In the genomic region with DNA sequence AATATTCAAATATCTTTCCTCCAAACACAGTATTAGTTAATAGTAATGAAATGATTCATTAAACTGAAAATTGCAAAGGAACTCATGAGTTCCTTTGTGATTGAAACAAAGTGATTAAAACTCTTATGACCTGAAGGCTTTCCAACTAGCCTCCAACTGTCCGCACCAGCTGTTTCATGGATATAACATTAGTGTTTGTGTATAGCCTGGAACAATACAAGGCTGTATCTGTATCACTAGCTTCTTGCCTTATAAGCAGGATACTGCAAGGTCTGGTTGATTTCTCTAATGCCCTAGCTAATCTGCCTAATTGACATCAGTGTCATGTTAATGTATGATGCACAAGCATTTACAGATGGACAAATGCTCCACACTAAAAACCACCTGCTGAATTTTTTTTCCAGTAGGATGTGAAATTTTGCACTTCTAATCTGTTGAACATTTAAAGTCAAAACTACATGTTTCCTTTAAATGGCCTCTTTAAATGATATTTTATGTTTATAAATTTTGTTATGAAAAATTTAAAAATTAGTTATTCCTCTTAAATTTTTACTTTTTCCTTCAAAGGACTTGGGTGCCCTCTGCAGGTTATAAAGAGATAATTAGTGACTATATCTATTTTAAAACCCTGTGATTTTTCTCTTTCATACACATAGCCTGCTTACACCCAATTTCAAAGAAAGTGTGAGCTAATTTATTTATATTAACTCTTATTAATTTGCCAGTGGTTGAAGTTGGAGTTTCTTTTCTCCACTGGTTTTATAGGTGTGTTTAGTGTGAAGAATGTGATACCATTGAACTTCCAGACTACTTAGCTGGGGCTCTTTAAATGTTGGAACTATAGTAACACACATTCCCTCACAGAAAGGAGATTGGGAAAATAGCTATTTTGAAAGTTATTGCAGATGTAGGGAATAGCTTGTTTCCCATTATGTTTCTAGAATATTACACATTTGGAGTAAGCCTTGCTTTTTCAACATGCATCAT, we compare ENCODE assay signal across 11 cellular contexts. TPM values are rescaled to one million over a fixed set of nuclear protein-coding genes. Genes with fewer than 3 reads are reported as not detected.
DNase-seq lines count a peak whose midpoint lies in the region; ATAC-seq, FAIRE-seq and TF ChIP-seq lines count a peak whose summit lies in the region.
"Had no signal": no experiment of that assay in that cellular context is flagged by ENCODE, and none has a peak within 500 bp of the region (broad histone marks: within the 10 kb centered on the region; RNA-seq: fewer than 3 reads in every experiment).

No MANE protein-coding gene starts in this region.

- TF ChIP-seq EP300 in HepG2 (IDR thresholded peaks at IDR 0.05; ENCODE audit: low read depth in 2 of 2, low read length in 2 of 2) (no peak), HepG2 (CRISPR knock-in tag; IDR thresholded peaks at IDR 0.05; ENCODE audit: borderline replicate concordance) (no peak)

- H2AFZ ChIP-seq in astrocyte (ENCODE audit: low read depth, low read length) (no peak overlapping the region), HepG2 (ENCODE audit: low read length) (no peak overlapping the region)

- no peak for DNase-seq in CD4-positive, alpha-beta T cell
- DNase-seq in astrocyte (ENCODE audit: low read depth) (peak; percentile 3), HepG2 (ENCODE audit: low spot score) (no peak), 8988T (no peak), CD1c-positive myeloid dendritic cell (ENCODE audit: extremely low spot score) (no peak)
- DNase-seq: sigmoid colon, stomach had no signal

- intact Hi-C loops in CD4-positive, alpha-beta T cell (cut with DNase I, micrococcal nuclease), result loop anchor here in 1 of 2 experiments (5.0 kb wide), 1 partner anchor 87 kb away; no protein-coding TSS in a partner anchor
- intact Hi-C loops in HepG2 (cut with micrococcal nuclease; ENCODE audit: unreplicated experiment), result loop anchor here (1.0 to 10.0 kb wide), 3 partner anchors 89 to 629 kb away; no protein-coding TSS in a partner anchor

- TF ChIP-seq POLR2A in HepG2 (IDR thresholded peaks at IDR 0.05; ENCODE audit: insufficient read depth in 1 of 2, low read depth in 2 of 2, low read length in 2 of 2), result no peak

- no peak overlapping the region for H3K27ac Mint-ChIP-seq in CD4-positive, alpha-beta T cell
- H3K27ac Mint-ChIP-seq in astrocyte (ENCODE audit: unreplicated experiment), result no peak overlapping the region

- no peaks in the 10 kb centered on the region for H3K27me3 ChIP-seq in CD4-positive, alpha-beta T cell (ENCODE audit: control insufficient read depth, insufficient read depth, low read length)
- H3K27me3 ChIP-seq in astrocyte (ENCODE audit: insufficient read depth, low read length), result no peaks in the 10 kb centered on the region
- no peaks in the 10 kb centered on the region for H3K27me3 ChIP-seq in HepG2 (ENCODE audit: control insufficient read depth in 1 of 2, insufficient read depth in 2 of 2, low read length in 2 of 2)
- H3K27me3 ChIP-seq: sigmoid colon, stomach had no signal

- H3K9ac ChIP-seq in astrocyte (ENCODE audit: low read length) (no peak overlapping the region), HepG2 (ENCODE audit: insufficient read depth, low read depth, low read length) (no peak overlapping the region)

- H3K36me3 ChIP-seq in astrocyte (ENCODE audit: insufficient read depth, low read length) (no peaks in the 10 kb centered on the region), HepG2 (replicated peaks in 1 of 2; ENCODE audit: control insufficient read depth in 1 of 2, insufficient read depth in 2 of 2, low read length in 2 of 2) (peaks cover under 1 to 2% of the 10 kb centered on the region in 2 experiments; a peak in 1 of 5 replicates)

- no peak for ATAC-seq in CD4-positive, alpha-beta T cell (ENCODE audit: poor library complexity)
- ATAC-seq in HepG2 (no peak), GM19455 (IDR thresholded peaks at IDR 0.05; ENCODE audit: unreplicated experiment) (no peak), HG02623 (IDR thresholded peaks at IDR 0.05; ENCODE audit: unreplicated experiment) (no peak)

- BruUV-seq in HepG2 (replicated peaks; lab: Mats Ljungman, UMichigan), result no TSS peak

- H3K4me1 ChIP-seq in astrocyte (ENCODE audit: insufficient read depth, low read length) (no peaks in the 10 kb centered on the region), HepG2 (ENCODE audit: insufficient read depth, low read length) (peaks cover 27% of the 10 kb centered on the region)
- H3K4me1 ChIP-seq: sigmoid colon, stomach had no signal

- H3K4me1 Mint-ChIP-seq in CD4-positive, alpha-beta T cell (ENCODE audit: low read depth), result no peaks in the 10 kb centered on the region
- H3K4me1 Mint-ChIP-seq in astrocyte (ENCODE audit: low read depth, unreplicated experiment), result no peaks in the 10 kb centered on the region

- H3K27ac ChIP-seq in CD4-positive, alpha-beta T cell (ENCODE audit: low read depth, low read length), result no peak overlapping the region
- H3K27ac ChIP-seq in astrocyte (ENCODE audit: low read depth, low read length) (no peak overlapping the region), HepG2 (ENCODE audit: extremely low read length, insufficient read depth, low read length) (no peak overlapping the region)
- H3K27ac ChIP-seq: epithelial cell of prostate, sigmoid colon, stomach had no signal

- H3K4me3 ChIP-seq in astrocyte (ENCODE audit: insufficient read depth, low read depth, low read length) (no peak overlapping the region), HepG2 (replicated peaks in 1 of 3; ENCODE audit: insufficient read depth in 1 of 3, low read depth in 2 of 3, low read length in 3 of 3) (no peak overlapping the region)
- H3K4me3 ChIP-seq: sigmoid colon, stomach had no signal

- H4K20me1 ChIP-seq in astrocyte (ENCODE audit: insufficient read depth, low read length) (no peaks in the 10 kb centered on the region), HepG2 (ENCODE audit: insufficient read depth, low read length) (no peaks in the 10 kb centered on the region)

- no peak overlapping the region for H3K4me2 ChIP-seq in astrocyte (ENCODE audit: low read length)
- H3K4me2 ChIP-seq in HepG2 (ENCODE audit: low read depth, low read length), result no peak overlapping the region

- H3K9me3 Mint-ChIP-seq in CD4-positive, alpha-beta T cell, result no peaks in the 10 kb centered on the region
- H3K9me3 Mint-ChIP-seq in astrocyte (ENCODE audit: unreplicated experiment), result no peaks in the 10 kb centered on the region

- POLR2A ChIA-PET in CD4-positive, alpha-beta T cell (lab: Charles Lee), result interaction anchor here (1.4 kb wide), 1 partner anchor 25 kb away, joined by 6 read pairs; a partner anchor contains a TSS
- POLR2A ChIA-PET in HepG2 (lab: Yijun Ruan, JAX), result no interaction called here

- TF ChIP-seq RAD21 in HepG2 (CRISPR knock-in tag; IDR thresholded peaks at IDR 0.05), result no peak

- FAIRE-seq in astrocyte (lab: Jason Lieb, UNC), result no peak
- FAIRE-seq in HepG2 (lab: Jason Lieb, UNC), result no peak

- in situ Hi-C loops in HepG2 (cut with HindIII; ENCODE audit: extremely low pct_ligation_motif_present, low pct_unique_long_range_greater_than_20kb), result no loop called here

- WGBS in HepG2 (ENCODE audit: low lambda C conversion rate), result 100% methylated on average over 1 of the region's 1 CpG

- no peaks in the 10 kb centered on the region for H3K9me3 ChIP-seq in CD4-positive, alpha-beta T cell (ENCODE audit: control insufficient read depth, low read length)
- H3K9me3 ChIP-seq in astrocyte (ENCODE audit: insufficient read depth, low read depth, low read length) (no peaks in the 10 kb centered on the region), HepG2 (ENCODE audit: low read length) (no peaks in the 10 kb centered on the region)
- H3K9me3 ChIP-seq: sigmoid colon, stomach had no signal

- no peaks in the 10 kb centered on the region for H3K79me2 ChIP-seq in astrocyte (ENCODE audit: insufficient read depth, low read length)
- H3K79me2 ChIP-seq in HepG2 (ENCODE audit: insufficient read depth, low read length), result no peaks in the 10 kb centered on the region

- peaks cover 26% of the 10 kb centered on the region for H3K36me3 Mint-ChIP-seq in CD4-positive, alpha-beta T cell (ENCODE audit: low read depth)
- no peaks in the 10 kb centered on the region for H3K36me3 Mint-ChIP-seq in astrocyte (ENCODE audit: low read depth, unreplicated experiment)

- CTCF ChIA-PET in CD4-positive, alpha-beta T cell (lab: Charles Lee), result interaction anchor here (0.9 to 1.6 kb wide), 4 partner anchors 11 to 83 kb away, joined by 3 to 4 read pairs (median 4); no protein-coding TSS in a partner anchor
- CTCF ChIA-PET in HepG2 (lab: Yijun Ruan, JAX; ENCODE audit: low intra/inter-chr PET ratio, low total read pairs), result interaction anchor here (1.2 kb wide), 1 partner anchor 228 kb away, joined by 3 read pairs; no protein-coding TSS in a partner anchor

- no peaks in the 10 kb centered on the region for H3K27me3 Mint-ChIP-seq in CD4-positive, alpha-beta T cell
- H3K27me3 Mint-ChIP-seq in astrocyte (ENCODE audit: low read depth, unreplicated experiment), result no peaks in the 10 kb centered on the region

- peak; percentile 47 for TF ChIP-seq CTCF in CD4-positive, alpha-beta T cell (IDR thresholded peaks at IDR 0.05)
- TF ChIP-seq CTCF in LNCAP (IDR thresholded peaks at IDR 0.05), result peak; percentile 45
- peak; percentile 13 for TF ChIP-seq CTCF in astrocyte (IDR thresholded peaks at IDR 0.05; ENCODE audit: insufficient read depth, low read depth, low read length)
- no peak for TF ChIP-seq CTCF in HepG2 (CRISPR knock-in tag; IDR thresholded peaks at IDR 0.05)

- no peak overlapping the region for H3K4me3 Mint-ChIP-seq in CD4-positive, alpha-beta T cell
- H3K4me3 Mint-ChIP-seq in astrocyte (ENCODE audit: unreplicated experiment), result no peak overlapping the region

RNA-seq across cellular contexts. Expression of a gene that starts 25.4 kb away (rescaled TPM):
- 10 to 100 TPM; 39.2 to 40.4 TPM for total RNA-seq in CD4-positive, alpha-beta T cell
- total RNA-seq in astrocyte (51.1 and 61.1 TPM in 2 replicates), HepG2 (2016; rRNA removed; fragmentation: Illumina TruSeq; extraction: Trizol) (35.0 and 49.4 TPM in 2 replicates)
- total RNA-seq in HepG2 (2016; cell fraction: cytosol; rRNA removed; fragmentation: Illumina TruSeq; extraction: Trizol; ENCODE audit: low read depth), result 7.9 and 8.0 TPM in 2 replicates
- 32.1 and 50.3 TPM in 2 replicates for total RNA-seq in HepG2 (2016; cell fraction: insoluble cytoplasmic fraction; rRNA removed; fragmentation: Illumina TruSeq; extraction: Trizol)
- 16.7 and 17.0 TPM in 2 replicates for total RNA-seq in HepG2 (2016; cell fraction: membrane; rRNA removed; fragmentation: Illumina TruSeq; extraction: Trizol)
- 27.4 and 31.2 TPM in 2 replicates for total RNA-seq in HepG2 (2016; cell fraction: nucleus; rRNA removed; fragmentation: Illumina TruSeq; extraction: Trizol)
- 14.8 and 15.2 TPM in 2 replicates for polyA plus RNA-seq in HepG2 (2011; rRNA removed)
- 8.0 and 12.4 TPM in 2 replicates for polyA plus RNA-seq in HepG2 (2011; cell fraction: cytosol; rRNA removed)
- polyA plus RNA-seq in HepG2 (2011; cell fraction: nucleus; rRNA removed), result 14.7 and 17.3 TPM in 2 replicates
- 15.2 and 16.3 TPM in 2 replicates for polyA plus RNA-seq in HepG2 (2012)
- 1.7 and 2.0 TPM in 2 replicates for polyA plus RNA-seq in HepG2 (2016; cell fraction: cytosol; fragmentation: Illumina TruSeq; extraction: Trizol; ENCODE audit: low read depth)
- polyA plus RNA-seq in HepG2 (2016; cell fraction: insoluble cytoplasmic fraction; fragmentation: Illumina TruSeq; extraction: Trizol; ENCODE audit: low read depth), result 35.2 and 38.3 TPM in 2 replicates
- polyA plus RNA-seq in HepG2 (2016; cell fraction: membrane; fragmentation: Illumina TruSeq; extraction: Trizol; ENCODE audit: low read depth), result 6.3 and 7.1 TPM in 2 replicates
- 21.5 and 26.5 TPM in 2 replicates for polyA plus RNA-seq in HepG2 (2016; cell fraction: nucleus; fragmentation: Illumina TruSeq; extraction: Trizol; ENCODE audit: insufficient read depth, low read depth)
- 24.6 and 53.9 TPM in 2 replicates for polyA minus RNA-seq in HepG2 (2011; rRNA and poly(A)+ RNA removed; ENCODE audit: low replicate concordance)
- 13.2 and 17.5 TPM in 2 replicates for polyA minus RNA-seq in HepG2 (2011; cell fraction: cytosol; rRNA and poly(A)+ RNA removed)
- 58.5 and 62.4 TPM in 2 replicates for polyA minus RNA-seq in HepG2 (2011; cell fraction: nucleus; rRNA and poly(A)+ RNA removed)

RNA-seq across cellular contexts. Expression of a gene that starts 25.4 kb away (rescaled TPM):
- 10 to 100 TPM; 17.1 to 18.1 TPM for total RNA-seq in CD4-positive, alpha-beta T cell
- total RNA-seq in astrocyte (77.4 and 94.2 TPM in 2 replicates), HepG2 (2016; rRNA removed; fragmentation: Illumina TruSeq; extraction: Trizol) (43.8 and 76.6 TPM in 2 replicates)
- total RNA-seq in HepG2 (2016; cell fraction: cytosol; rRNA removed; fragmentation: Illumina TruSeq; extraction: Trizol; ENCODE audit: low read depth), result 11.7 and 14.1 TPM in 2 replicates
- total RNA-seq in HepG2 (2016; cell fraction: insoluble cytoplasmic fraction; rRNA removed; fragmentation: Illumina TruSeq; extraction: Trizol), result 45.0 and 72.8 TPM in 2 replicates
- total RNA-seq in HepG2 (2016; cell fraction: membrane; rRNA removed; fragmentation: Illumina TruSeq; extraction: Trizol), result 37.8 and 39.6 TPM in 2 replicates
- 26.9 and 28.1 TPM in 2 replicates for total RNA-seq in HepG2 (2016; cell fraction: nucleus; rRNA removed; fragmentation: Illumina TruSeq; extraction: Trizol)
- polyA plus RNA-seq in HepG2 (2011; rRNA removed), result 12.1 and 15.1 TPM in 2 replicates
- polyA plus RNA-seq in HepG2 (2011; cell fraction: cytosol; rRNA removed), result 7.2 and 11.3 TPM in 2 replicates
- polyA plus RNA-seq in HepG2 (2011; cell fraction: nucleus; rRNA removed), result 5.2 and 7.2 TPM in 2 replicates
- polyA plus RNA-seq in HepG2 (2012), result 18.6 and 23.2 TPM in 2 replicates
- polyA plus RNA-seq in HepG2 (2016; cell fraction: cytosol; fragmentation: Illumina TruSeq; extraction: Trizol; ENCODE audit: low read depth), result 3.3 and 4.7 TPM in 2 replicates
- polyA plus RNA-seq in HepG2 (2016; cell fraction: insoluble cytoplasmic fraction; fragmentation: Illumina TruSeq; extraction: Trizol; ENCODE audit: low read depth), result 47.1 and 53.1 TPM in 2 replicates
- 14.6 and 15.6 TPM in 2 replicates for polyA plus RNA-seq in HepG2 (2016; cell fraction: membrane; fragmentation: Illumina TruSeq; extraction: Trizol; ENCODE audit: low read depth)
- polyA plus RNA-seq in HepG2 (2016; cell fraction: nucleus; fragmentation: Illumina TruSeq; extraction: Trizol; ENCODE audit: insufficient read depth, low read depth), result 19.0 and 22.3 TPM in 2 replicates
- polyA minus RNA-seq in HepG2 (2011; rRNA and poly(A)+ RNA removed; ENCODE audit: low replicate concordance), result 7.5 and 11.4 TPM in 2 replicates
- 17.1 and 20.3 TPM in 2 replicates for polyA minus RNA-seq in HepG2 (2011; cell fraction: cytosol; rRNA and poly(A)+ RNA removed)
- 28.6 and 33.4 TPM in 2 replicates for polyA minus RNA-seq in HepG2 (2011; cell fraction: nucleus; rRNA and poly(A)+ RNA removed)
